In the genomic region with DNA sequence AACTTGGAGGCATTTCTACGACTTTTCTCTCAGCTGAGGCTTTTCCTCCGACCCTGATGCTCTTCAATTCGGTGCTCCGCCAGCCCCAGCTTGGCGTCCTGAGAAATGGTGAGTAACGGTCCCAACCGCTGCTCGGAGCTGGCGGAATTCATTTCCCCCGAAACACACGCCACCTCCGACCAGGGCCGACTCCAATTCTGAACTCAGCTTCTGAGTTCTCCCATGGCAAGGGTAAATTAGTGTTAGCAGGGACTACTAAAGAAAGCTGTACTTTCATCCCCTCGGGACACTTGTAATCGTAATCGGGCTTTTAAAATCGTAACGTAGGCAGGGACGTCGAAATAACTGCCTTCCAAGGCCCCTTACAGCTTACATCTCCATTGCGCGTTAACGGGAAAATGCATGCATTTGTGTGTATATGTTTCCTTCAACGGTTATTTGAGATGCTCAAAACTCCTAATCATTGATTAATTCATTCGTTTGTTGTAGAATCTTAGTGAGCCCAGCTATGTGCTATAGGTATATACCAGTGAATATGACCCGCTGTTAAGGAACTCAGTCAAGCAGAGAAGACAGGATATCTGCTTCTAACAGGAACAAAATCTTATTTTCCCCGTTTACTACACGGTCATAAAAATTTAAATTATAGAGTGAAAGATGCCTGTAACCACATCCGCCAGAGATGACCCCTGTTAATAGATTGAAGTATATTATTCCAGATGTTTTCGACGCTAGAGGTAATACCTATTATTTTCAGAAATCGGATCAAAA, we compare ENCODE assay signal across 1 cellular context.
TF ChIP-seq lines count a peak whose summit lies in the region.

No MANE protein-coding gene starts in this region.

TF ChIP-seq in HEK293, 187 proteins besides CTCF, POLR2A, EP300 and RAD21 (continued from another document and continues in another):
- TF ChIP-seq, protein P1, sequence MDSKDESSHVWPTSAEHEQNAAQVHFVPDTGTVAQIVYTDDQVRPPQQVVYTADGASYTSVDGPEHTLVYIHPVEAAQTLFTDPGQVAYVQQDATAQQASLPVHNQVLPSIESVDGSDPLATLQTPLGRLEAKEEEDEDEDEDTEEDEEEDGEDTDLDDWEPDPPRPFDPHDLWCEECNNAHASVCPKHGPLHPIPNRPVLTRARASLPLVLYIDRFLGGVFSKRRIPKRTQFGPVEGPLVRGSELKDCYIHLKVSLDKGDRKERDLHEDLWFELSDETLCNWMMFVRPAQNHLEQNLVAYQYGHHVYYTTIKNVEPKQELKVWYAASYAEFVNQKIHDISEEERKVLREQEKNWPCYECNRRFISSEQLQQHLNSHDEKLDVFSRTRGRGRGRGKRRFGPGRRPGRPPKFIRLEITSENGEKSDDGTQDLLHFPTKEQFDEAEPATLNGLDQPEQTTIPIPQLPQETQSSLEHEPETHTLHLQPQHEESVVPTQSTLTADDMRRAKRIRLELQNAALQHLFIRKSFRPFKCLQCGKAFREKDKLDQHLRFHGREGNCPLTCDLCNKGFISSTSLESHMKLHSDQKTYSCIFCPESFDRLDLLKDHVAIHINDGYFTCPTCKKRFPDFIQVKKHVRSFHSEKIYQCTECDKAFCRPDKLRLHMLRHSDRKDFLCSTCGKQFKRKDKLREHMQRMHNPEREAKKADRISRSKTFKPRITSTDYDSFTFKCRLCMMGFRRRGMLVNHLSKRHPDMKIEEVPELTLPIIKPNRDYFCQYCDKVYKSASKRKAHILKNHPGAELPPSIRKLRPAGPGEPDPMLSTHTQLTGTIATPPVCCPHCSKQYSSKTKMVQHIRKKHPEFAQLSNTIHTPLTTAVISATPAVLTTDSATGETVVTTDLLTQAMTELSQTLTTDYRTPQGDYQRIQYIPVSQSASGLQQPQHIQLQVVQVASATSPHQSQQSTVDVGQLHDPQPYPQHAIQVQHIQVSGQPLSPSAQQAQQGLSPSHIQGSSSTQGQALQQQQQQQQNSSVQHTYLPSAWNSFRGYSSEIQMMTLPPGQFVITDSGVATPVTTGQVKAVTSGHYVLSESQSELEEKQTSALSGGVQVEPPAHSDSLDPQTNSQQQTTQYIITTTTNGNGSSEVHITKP (tag by site-specific recombination; IDR thresholded peaks at IDR 0.05), result no peak
- TF ChIP-seq ZNF239 (tag by site-specific recombination; IDR thresholded peaks at IDR 0.05) (no peak), ZBTB48 (tag by site-specific recombination; IDR thresholded peaks at IDR 0.05) (no peak), TCF7L2 (IDR thresholded peaks at IDR 0.05; ENCODE audit: borderline replicate concordance, low read depth, low read length) (no peak), ZNF792 (tag by site-specific recombination; IDR thresholded peaks at IDR 0.05) (0 out of 2 replicates have a peak, but pooled peaks have one; percentile 26), PRDM2 (tag by site-specific recombination; IDR thresholded peaks at IDR 0.05; ENCODE audit: borderline replicate concordance) (no peak), KLF16 (tag by site-specific recombination; IDR thresholded peaks at IDR 0.05) (peak; percentile 31; the same call in 1 of the 2 replicates), ZNF626 (tag by site-specific recombination; IDR thresholded peaks at IDR 0.05) (no peak), GLI2 (tag by site-specific recombination; IDR thresholded peaks at IDR 0.05; ENCODE audit: borderline replicate concordance, low read depth) (no peak), ZBTB11 (tag by site-specific recombination; conservative IDR thresholded peaks at IDR 0.05; ENCODE audit: low read depth) (peak; percentile 47), ZNF529 (tag by site-specific recombination; IDR thresholded peaks at IDR 0.05; ENCODE audit: insufficient replicate concordance) (no peak), ZNF433 (tag by site-specific recombination; IDR thresholded peaks at IDR 0.05; ENCODE audit: low read depth) (no peak), GFI1B (tag by site-specific recombination; IDR thresholded peaks at IDR 0.05) (no peak), ZNF747 (tag by site-specific recombination; IDR thresholded peaks at IDR 0.05) (no peak), ZBTB1 (tag by site-specific recombination; IDR thresholded peaks at IDR 0.05) (no peak), ZNF654 (tag by site-specific recombination; IDR thresholded peaks at IDR 0.05; ENCODE audit: low read depth) (peak; percentile 14; the same call in 1 of the 2 replicates), ZNF473 (tag by site-specific recombination; IDR thresholded peaks at IDR 0.05) (no peak), ZNF114 (tag by site-specific recombination; IDR thresholded peaks at IDR 0.05) (no peak), ZNF707 (tag by site-specific recombination; IDR thresholded peaks at IDR 0.05) (no peak), ZNF777 (tag by site-specific recombination; IDR thresholded peaks at IDR 0.05; ENCODE audit: borderline replicate concordance) (no peak), YY2 (tag by site-specific recombination; IDR thresholded peaks at IDR 0.05) (no peak), ZNF423 (tag by site-specific recombination; IDR thresholded peaks at IDR 0.05) (no peak), MYNN (tag by site-specific recombination; IDR thresholded peaks at IDR 0.05; ENCODE audit: borderline replicate concordance) (no peak), ZNF362 (tag by site-specific recombination; IDR thresholded peaks at IDR 0.05) (no peak), ZNF221 (tag by site-specific recombination; IDR thresholded peaks at IDR 0.05; ENCODE audit: borderline replicate concordance) (no peak)
- TF ChIP-seq, protein P2, sequence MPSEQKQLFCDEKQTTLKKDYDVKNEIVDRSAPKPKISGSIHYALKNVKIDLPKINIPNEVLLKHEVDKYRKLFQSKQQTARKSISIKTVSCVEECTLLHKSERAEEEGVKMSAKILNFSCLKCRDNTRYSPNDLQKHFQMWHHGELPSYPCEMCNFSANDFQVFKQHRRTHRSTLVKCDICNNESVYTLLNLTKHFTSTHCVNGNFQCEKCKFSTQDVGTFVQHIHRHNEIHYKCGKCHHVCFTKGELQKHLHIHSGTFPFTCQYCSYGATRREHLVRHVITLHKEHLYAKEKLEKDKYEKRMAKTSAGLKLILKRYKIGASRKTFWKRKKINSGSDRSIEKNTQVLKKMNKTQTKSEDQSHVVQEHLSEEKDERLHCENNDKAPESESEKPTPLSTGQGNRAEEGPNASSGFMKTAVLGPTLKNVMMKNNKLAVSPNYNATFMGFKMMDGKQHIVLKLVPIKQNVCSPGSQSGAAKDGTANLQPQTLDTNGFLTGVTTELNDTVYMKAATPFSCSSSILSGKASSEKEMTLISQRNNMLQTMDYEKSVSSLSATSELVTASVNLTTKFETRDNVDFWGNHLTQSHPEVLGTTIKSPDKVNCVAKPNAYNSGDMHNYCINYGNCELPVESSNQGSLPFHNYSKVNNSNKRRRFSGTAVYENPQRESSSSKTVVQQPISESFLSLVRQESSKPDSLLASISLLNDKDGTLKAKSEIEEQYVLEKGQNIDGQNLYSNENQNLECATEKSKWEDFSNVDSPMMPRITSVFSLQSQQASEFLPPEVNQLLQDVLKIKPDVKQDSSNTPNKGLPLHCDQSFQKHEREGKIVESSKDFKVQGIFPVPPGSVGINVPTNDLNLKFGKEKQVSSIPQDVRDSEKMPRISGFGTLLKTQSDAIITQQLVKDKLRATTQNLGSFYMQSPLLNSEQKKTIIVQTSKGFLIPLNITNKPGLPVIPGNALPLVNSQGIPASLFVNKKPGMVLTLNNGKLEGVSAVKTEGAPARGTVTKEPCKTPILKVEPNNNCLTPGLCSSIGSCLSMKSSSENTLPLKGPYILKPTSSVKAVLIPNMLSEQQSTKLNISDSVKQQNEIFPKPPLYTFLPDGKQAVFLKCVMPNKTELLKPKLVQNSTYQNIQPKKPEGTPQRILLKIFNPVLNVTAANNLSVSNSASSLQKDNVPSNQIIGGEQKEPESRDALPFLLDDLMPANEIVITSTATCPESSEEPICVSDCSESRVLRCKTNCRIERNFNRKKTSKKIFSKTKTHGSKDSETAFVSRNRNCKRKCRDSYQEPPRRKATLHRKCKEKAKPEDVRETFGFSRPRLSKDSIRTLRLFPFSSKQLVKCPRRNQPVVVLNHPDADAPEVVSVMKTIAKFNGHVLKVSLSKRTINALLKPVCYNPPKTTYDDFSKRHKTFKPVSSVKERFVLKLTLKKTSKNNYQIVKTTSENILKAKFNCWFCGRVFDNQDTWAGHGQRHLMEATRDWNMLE (tag by site-specific recombination; conservative IDR thresholded peaks at IDR 0.05; ENCODE audit: low read depth), result no peak
- TF ChIP-seq, protein P3, sequence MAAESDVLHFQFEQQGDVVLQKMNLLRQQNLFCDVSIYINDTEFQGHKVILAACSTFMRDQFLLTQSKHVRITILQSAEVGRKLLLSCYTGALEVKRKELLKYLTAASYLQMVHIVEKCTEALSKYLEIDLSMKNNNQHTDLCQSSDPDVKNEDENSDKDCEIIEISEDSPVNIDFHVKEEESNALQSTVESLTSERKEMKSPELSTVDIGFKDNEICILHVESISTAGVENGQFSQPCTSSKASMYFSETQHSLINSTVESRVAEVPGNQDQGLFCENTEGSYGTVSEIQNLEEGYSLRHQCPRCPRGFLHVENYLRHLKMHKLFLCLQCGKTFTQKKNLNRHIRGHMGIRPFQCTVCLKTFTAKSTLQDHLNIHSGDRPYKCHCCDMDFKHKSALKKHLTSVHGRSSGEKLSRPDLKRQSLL (tag by site-specific recombination; IDR thresholded peaks at IDR 0.05), result no peak
- TF ChIP-seq, protein P4, sequence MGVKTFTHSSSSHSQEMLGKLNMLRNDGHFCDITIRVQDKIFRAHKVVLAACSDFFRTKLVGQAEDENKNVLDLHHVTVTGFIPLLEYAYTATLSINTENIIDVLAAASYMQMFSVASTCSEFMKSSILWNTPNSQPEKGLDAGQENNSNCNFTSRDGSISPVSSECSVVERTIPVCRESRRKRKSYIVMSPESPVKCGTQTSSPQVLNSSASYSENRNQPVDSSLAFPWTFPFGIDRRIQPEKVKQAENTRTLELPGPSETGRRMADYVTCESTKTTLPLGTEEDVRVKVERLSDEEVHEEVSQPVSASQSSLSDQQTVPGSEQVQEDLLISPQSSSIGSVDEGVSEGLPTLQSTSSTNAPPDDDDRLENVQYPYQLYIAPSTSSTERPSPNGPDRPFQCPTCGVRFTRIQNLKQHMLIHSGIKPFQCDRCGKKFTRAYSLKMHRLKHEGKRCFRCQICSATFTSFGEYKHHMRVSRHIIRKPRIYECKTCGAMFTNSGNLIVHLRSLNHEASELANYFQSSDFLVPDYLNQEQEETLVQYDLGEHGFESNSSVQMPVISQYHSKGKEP (tag by site-specific recombination; IDR thresholded peaks at IDR 0.05), result no peak
